In the genomic region with DNA sequence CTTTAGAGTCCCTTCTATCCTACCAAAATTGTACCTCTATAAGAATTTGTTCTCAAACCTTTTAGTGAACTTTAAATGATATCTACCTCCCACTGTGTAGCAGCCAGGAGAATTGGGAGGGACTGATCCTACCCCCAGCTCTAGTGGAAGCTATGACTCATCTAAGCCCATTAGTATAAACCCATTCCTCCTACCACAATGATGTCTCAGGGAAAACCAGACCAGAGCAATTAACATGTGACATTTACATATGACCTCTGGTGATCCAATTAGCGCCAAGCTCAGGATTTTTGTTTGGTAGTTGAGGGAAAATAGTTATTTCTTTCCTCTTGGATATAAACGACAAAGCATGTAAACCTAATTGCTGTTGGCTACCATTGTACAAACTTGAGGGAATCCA, we compare ENCODE assay signal across 27 cellular contexts. TPM values are rescaled to one million over a fixed set of nuclear protein-coding genes. Genes with fewer than 3 reads are reported as not detected.
DNase-seq lines count a peak whose midpoint lies in the region; ATAC-seq and TF ChIP-seq lines count a peak whose summit lies in the region.
"Had no signal": no experiment of that assay in that cellular context is flagged by ENCODE, and none has a peak within 500 bp of the region (broad histone marks: within the 10 kb centered on the region; RNA-seq: fewer than 3 reads in every experiment).

No MANE protein-coding gene starts in this region.

- no peaks in the 10 kb centered on the region for H3K36me3 ChIP-seq in endodermal cell (ENCODE audit: control insufficient read depth, insufficient read depth, low read length)
- no peaks in the 10 kb centered on the region for H3K36me3 ChIP-seq in adrenal gland (replicated peaks in 1 of 2)
- H3K36me3 ChIP-seq: BE2C had no signal

- no peak for TF ChIP-seq CTCF in endodermal cell (conservative IDR thresholded peaks at IDR 0.05)
- no peak for TF ChIP-seq CTCF in retinal pigment epithelial cell (conservative IDR thresholded peaks at IDR 0.05; ENCODE audit: low read depth, low read length)
- no peak for TF ChIP-seq CTCF in adrenal gland (IDR thresholded peaks at IDR 0.05)

- no peaks in the 10 kb centered on the region for H3K9me3 Mint-ChIP-seq in endodermal cell
- H3K9me3 Mint-ChIP-seq: CD8-positive, alpha-beta memory T cell had no signal

- TF ChIP-seq POLR2A in adrenal gland (IDR thresholded peaks at IDR 0.05), result no peak

- H3K4me3 ChIP-seq in endodermal cell (ENCODE audit: low read length) (peak overlapping the region; percentile 14), retinal pigment epithelial cell (ENCODE audit: low read length) (no peak overlapping the region), adrenal gland (no peak overlapping the region)
- H3K4me3 ChIP-seq: GM23248, K562 had no signal

- intact Hi-C loops in adrenal gland (cut with DNase I), result no loop called here

- H3K27ac ChIP-seq in endodermal cell (ENCODE audit: low read depth, low read length), result no peak overlapping the region
- H3K27ac ChIP-seq in adrenal gland, result no peak overlapping the region
- H3K27ac ChIP-seq: GM23248 had no signal

- H3K27ac Mint-ChIP-seq in endodermal cell, result no peak overlapping the region
- H3K27ac Mint-ChIP-seq: CD14-positive monocyte; CD8-positive, alpha-beta memory T cell had no signal

- H3K9me3 ChIP-seq in endodermal cell (ENCODE audit: control insufficient read depth, low read length) (no peaks in the 10 kb centered on the region), adrenal gland (replicated peaks in 1 of 3) (no peaks in the 10 kb centered on the region)
- H3K9me3 ChIP-seq: BE2C, SK-N-SH had no signal

- H3K4me1 ChIP-seq in endodermal cell (ENCODE audit: control insufficient read depth, insufficient read depth, low read length) (no peaks in the 10 kb centered on the region), adrenal gland (replicated peaks in 1 of 2) (no peaks in the 10 kb centered on the region)
- H3K4me1 ChIP-seq: BE2C had no signal

- no peaks in the 10 kb centered on the region for H3K27me3 Mint-ChIP-seq in endodermal cell (ENCODE audit: insufficient read depth)

- H3K36me3 Mint-ChIP-seq in endodermal cell (ENCODE audit: low read depth), result no peaks in the 10 kb centered on the region
- H3K36me3 Mint-ChIP-seq: CD14-positive monocyte; CD8-positive, alpha-beta memory T cell had no signal

- WGBS in endodermal cell (ENCODE audit: insufficient coverage in 1 of 2, insufficient read length in 1 of 2), 2 experiments, result 85 to 89% methylated on average over 2 of the region's 2 CpGs
- 61 to 93% (median 79%) methylated on average over 2 of the region's 2 CpGs for WGBS in adrenal gland, 4 donors

- DNase-seq in H4 (ENCODE audit: low spot score), result peak; percentile 50
- DNase-seq in NCI-H69 (lab: John Stamatoyannopoulos, UW), result peak; percentile 1
- no peak for DNase-seq in endodermal cell
- DNase-seq in retinal pigment epithelial cell (ENCODE audit: low read depth), result peak; percentile 67
- no peak for DNase-seq in adrenal gland
- no peak for DNase-seq in DMS53 treated with DMSO at 0.1 percent for 48 hours (lab: John Stamatoyannopoulos, UW; ENCODE audit: unreplicated experiment)
- DNase-seq: ACHN; BE2C; CD8-positive, alpha-beta memory T cell; DMS 273 treated with DMSO at 0.1 percent for 48 hours; DMS79 treated with DMSO at 0.1 percent for 48 hours; GM23248; HCEC 1CT; Kasumi-1; NCI-H1092 treated with DMSO at 0.1 percent for 48 hours; NCI-H1436; NCI-H187; NCI-H2171 treated with DMSO at 0.1 percent for 48 hours; NCI-H345; NCI-H748 treated with DMSO at 0.1 percent for 48 hours; NK-92 treated with Interleukin-12 subunit alpha and Interleukin-12 subunit beta, amount 100 ng/mL, for 24 hours; PC-3; SK-N-SH; SW 1271 had no signal

- no peaks in the 10 kb centered on the region for H3K27me3 ChIP-seq in endodermal cell (ENCODE audit: control insufficient read depth, insufficient read depth, low read length, poor library complexity, severe bottlenecking)
- peaks cover 6% of the 10 kb centered on the region for H3K27me3 ChIP-seq in adrenal gland
- H3K27me3 ChIP-seq: BE2C had no signal

- H3K4me3 Mint-ChIP-seq in endodermal cell, result no peak overlapping the region
- H3K4me3 Mint-ChIP-seq: CD14-positive monocyte; CD8-positive, alpha-beta memory T cell had no signal

- no peaks in the 10 kb centered on the region for H3K4me1 Mint-ChIP-seq in endodermal cell
- H3K4me1 Mint-ChIP-seq: CD14-positive monocyte; CD8-positive, alpha-beta memory T cell had no signal

- ATAC-seq in HG03460 (IDR thresholded peaks at IDR 0.05; ENCODE audit: unreplicated experiment), result no peak
- ATAC-seq: K562, PC-3 had no signal

- H3K9ac ChIP-seq in endodermal cell (ENCODE audit: extremely low read depth, low read length, poor library complexity, severe bottlenecking), result no peak overlapping the region
- H3K9ac ChIP-seq: GM23248, SK-N-SH had no signal

RNA-seq across cellular contexts. Expression of a gene that starts 33.1 kb away (rescaled TPM):
- 9.8 and 10.5 TPM in 2 replicates for total RNA-seq in H4 (2014; rRNA removed; shearing (Covaris generic))
- total RNA-seq in endodermal cell, result 10 to 100 TPM; 16.1 to 18.1 TPM
- polyA plus RNA-seq in endodermal cell (2013, experiment 1 of 2), result 16.1 TPM
- polyA plus RNA-seq in endodermal cell (2013, experiment 2 of 2), result 16.3 TPM
- total RNA-seq in adrenal gland, result 10 to 100 TPM in 5 of 8 donors, 1 to 10 TPM in 3; 6.5 to 11.3 (median 10.1) TPM
- 10 to 100 TPM in 1 of 3 donors, 1 to 10 TPM in 2; 6.7 to 14.7 (median 7.2) TPM for polyA plus RNA-seq in adrenal gland

Comparison
In these comparisons a context has a peak if more than half of its experiments do, and no peak if none do; other contexts are left out.
1. DNase-seq: peak in H4 (single experiment), NCI-H69 (single experiment) and retinal pigment epithelial cell (single experiment); none in endodermal cell (single experiment), adrenal gland (0 of 7) and DMS53 treated with DMSO at 0.1 percent for 48 hours (single experiment).